12 cellular contexts compared by ENCODE assay signal in the genomic region with DNA sequence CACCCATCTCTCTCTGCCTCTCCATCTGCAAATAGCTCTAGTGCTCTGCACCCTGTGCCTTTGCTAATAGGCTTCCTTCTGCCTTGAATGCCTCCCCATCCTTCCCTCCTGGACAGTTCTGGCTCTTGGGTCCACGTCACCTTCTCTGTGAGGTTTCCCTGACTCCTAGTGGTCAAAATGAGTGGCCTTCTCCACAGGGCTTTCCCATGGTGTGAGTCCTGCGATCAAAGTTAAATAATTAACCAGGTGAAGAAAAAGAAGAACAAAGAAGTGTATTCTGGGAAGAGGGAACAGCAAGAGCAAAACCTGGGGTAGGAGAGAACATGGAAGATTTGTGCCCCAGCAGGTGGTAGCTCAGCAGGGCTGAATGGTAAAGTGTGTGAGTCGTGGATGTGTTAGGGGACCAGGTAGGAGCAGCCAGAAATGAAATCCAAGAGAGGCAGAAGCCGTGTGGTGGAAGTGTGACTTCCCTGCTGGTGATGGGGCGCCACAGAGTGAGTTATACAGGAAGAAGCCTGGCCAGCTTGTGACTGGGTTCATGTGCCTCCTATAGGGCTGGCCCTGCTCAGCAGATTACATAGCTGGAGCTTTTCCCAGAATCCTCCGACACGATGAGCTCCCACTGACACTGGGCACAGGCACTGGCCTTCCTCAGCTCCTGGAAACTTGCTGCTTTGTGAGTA.
DNase-seq lines count a peak whose midpoint lies in the region; ATAC-seq, FAIRE-seq and TF ChIP-seq lines count a peak whose summit lies in the region.
"Had no signal": no experiment of that assay in that cellular context is flagged by ENCODE, and none has a peak within 500 bp of the region (broad histone marks: within the 10 kb centered on the region; RNA-seq: fewer than 3 reads in every experiment).

No MANE protein-coding gene starts in this region.

- FAIRE-seq in bronchial epithelial cell (lab: Jason Lieb, UNC): no peak

- peak; percentile 37 for ATAC-seq in left colon
- ATAC-seq: CD8-positive, alpha-beta T cell; upper lobe of right lung had no signal

- no peaks in the 10 kb centered on the region for H3K9me3 Mint-ChIP-seq in activated naive CD4-positive, alpha-beta T cell treated with anti-CD3 and anti-CD28 coated beads, Interleukin-2, amount 10 ng/mL, durations not matched to agents 7 days and 5 days
- H3K9me3 Mint-ChIP-seq in glutamatergic neuron (ENCODE audit: unreplicated experiment): peaks cover 2% of the 10 kb centered on the region
- H3K9me3 Mint-ChIP-seq: CD8-positive, alpha-beta T cell had no signal

- no peaks in the 10 kb centered on the region for H3K36me3 Mint-ChIP-seq in activated naive CD4-positive, alpha-beta T cell treated with anti-CD3 and anti-CD28 coated beads, Interleukin-2, amount 10 ng/mL, durations not matched to agents 7 days and 5 days
- H3K36me3 Mint-ChIP-seq in glutamatergic neuron (ENCODE audit: unreplicated experiment): no peaks in the 10 kb centered on the region
- H3K36me3 Mint-ChIP-seq: CD8-positive, alpha-beta T cell had no signal

- H3K4me3 ChIP-seq in bronchial epithelial cell (ENCODE audit: low read depth, low read length): no peak overlapping the region
- H3K4me3 ChIP-seq: upper lobe of right lung had no signal

- DNase-seq in ACHN (peak; percentile 75), HT1080 (ENCODE audit: low read depth) (peak; percentile 33), bronchial epithelial cell (ENCODE audit: low read depth) (peak; percentile 42), left colon (no peak), AML-193 (lab: John Stamatoyannopoulos, UW) (no peak), glutamatergic neuron (no peak), SIG-M5 treated with dmso at 0.1 percent for 504 hours (lab: John Stamatoyannopoulos, UW; ENCODE audit: unreplicated experiment) (no peak)
- DNase-seq in activated naive CD4-positive, alpha-beta T cell treated with anti-CD3 and anti-CD28 coated beads, Interleukin-2, amount 10 ng/mL, durations not matched to agents 7 days and 5 days: no peak
- DNase-seq: CD8-positive, alpha-beta T cell; NCI-H1048; T1000; upper lobe of right lung had no signal

- in situ Hi-C loops in ACHN (cut with HindIII; ENCODE audit: low pct_ligation_motif_present, low pct_unique_long_range_greater_than_20kb, low sequenced_read_pairs): no loop called here

- intact Hi-C loops in left colon (cut with DNase I, micrococcal nuclease): no loop called here

- CTCF ChIA-PET in activated naive CD4-positive, alpha-beta T cell treated with anti-CD3 and anti-CD28 coated beads, Interleukin-2, amount 10 ng/mL, durations not matched to agents 7 days and 5 days (lab: Charles Lee): interaction anchor here (0.9 kb wide), 2 partner anchors 47 to 255 kb away, joined by 3 read pairs; no protein-coding TSS in a partner anchor

- TF ChIP-seq CTCF in bronchial epithelial cell (IDR thresholded peaks at IDR 0.05; ENCODE audit: insufficient read depth, low read length, severe bottlenecking) (peak; percentile 11), glutamatergic neuron (IDR thresholded peaks at IDR 0.05; ENCODE audit: partially characterized antibody, unreplicated experiment) (no peak)

- no peak overlapping the region for H3K4me3 Mint-ChIP-seq in activated naive CD4-positive, alpha-beta T cell treated with anti-CD3 and anti-CD28 coated beads, Interleukin-2, amount 10 ng/mL, durations not matched to agents 7 days and 5 days
- no peak overlapping the region for H3K4me3 Mint-ChIP-seq in glutamatergic neuron (ENCODE audit: unreplicated experiment)
- H3K4me3 Mint-ChIP-seq: CD8-positive, alpha-beta T cell had no signal

- H3K36me3 ChIP-seq in bronchial epithelial cell (ENCODE audit: control insufficient read depth, insufficient read depth, low read length): no peaks in the 10 kb centered on the region
- H3K36me3 ChIP-seq: upper lobe of right lung had no signal

- H3K4me1 Mint-ChIP-seq in activated naive CD4-positive, alpha-beta T cell treated with anti-CD3 and anti-CD28 coated beads, Interleukin-2, amount 10 ng/mL, durations not matched to agents 7 days and 5 days: peaks cover 9% of the 10 kb centered on the region
- no peaks in the 10 kb centered on the region for H3K4me1 Mint-ChIP-seq in glutamatergic neuron (ENCODE audit: low read depth, unreplicated experiment)

- H3K27ac Mint-ChIP-seq in activated naive CD4-positive, alpha-beta T cell treated with anti-CD3 and anti-CD28 coated beads, Interleukin-2, amount 10 ng/mL, durations not matched to agents 7 days and 5 days: no peak overlapping the region
- no peak overlapping the region for H3K27ac Mint-ChIP-seq in glutamatergic neuron (ENCODE audit: unreplicated experiment)
- H3K27ac Mint-ChIP-seq: CD8-positive, alpha-beta T cell had no signal

- peaks cover 33% of the 10 kb centered on the region for H3K27me3 Mint-ChIP-seq in activated naive CD4-positive, alpha-beta T cell treated with anti-CD3 and anti-CD28 coated beads, Interleukin-2, amount 10 ng/mL, durations not matched to agents 7 days and 5 days
- H3K27me3 Mint-ChIP-seq in glutamatergic neuron (ENCODE audit: unreplicated experiment): peaks cover 3% of the 10 kb centered on the region

- H3K27me3 ChIP-seq in bronchial epithelial cell (ENCODE audit: control insufficient read depth, insufficient read depth, low read length): no peaks in the 10 kb centered on the region

Comparison
In these comparisons a context has a peak if more than half of its experiments do, and no peak if none do; other contexts are left out.
1. DNase-seq: peak in ACHN (single experiment), HT1080 (single experiment) and bronchial epithelial cell (single experiment); none in left colon (0 of 2), AML-193 (0 of 2), activated naive CD4-positive, alpha-beta T cell treated with anti-CD3 and anti-CD28 coated beads, Interleukin-2, amount 10 ng/mL, durations not matched to agents 7 days and 5 days (single experiment), glutamatergic neuron (single experiment) and SIG-M5 treated with dmso at 0.1 percent for 504 hours (single experiment).